Comparison of ENCODE assay signal across 8 cellular contexts in the genomic region with DNA sequence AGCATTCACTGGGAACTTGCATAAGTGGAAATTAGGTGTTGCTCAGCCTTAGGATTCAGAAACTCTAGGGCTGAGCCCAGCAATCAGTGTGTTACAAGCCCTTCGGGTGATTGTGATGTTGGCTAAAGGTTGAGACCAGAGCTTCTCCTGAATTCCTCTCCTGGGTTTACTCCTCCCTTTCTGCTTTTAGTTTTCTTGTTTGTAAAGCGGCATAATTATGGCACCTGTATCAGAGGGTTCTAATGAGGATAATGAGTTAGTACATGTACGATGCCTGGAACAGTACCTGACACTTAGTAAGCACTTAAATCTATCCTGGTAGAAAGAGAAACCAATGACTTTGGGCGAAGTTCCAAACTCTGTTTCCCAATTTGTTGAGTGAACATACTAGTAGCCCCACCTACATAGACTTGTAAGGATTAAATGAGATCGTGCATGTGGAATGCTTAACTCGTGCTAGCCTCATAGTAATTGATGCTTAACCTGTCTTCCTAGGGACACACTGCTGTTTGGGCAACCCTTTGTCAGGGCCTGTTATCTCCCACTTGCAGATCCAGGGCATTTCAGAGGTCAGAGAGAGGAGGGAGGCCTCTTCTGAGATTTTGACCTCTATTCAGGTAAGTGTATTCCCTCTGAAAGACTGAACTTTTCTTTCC. TPM values are rescaled to one million over a fixed set of nuclear protein-coding genes. Genes with fewer than 3 reads are reported as not detected.
DNase-seq lines count a peak whose midpoint lies in the region; ATAC-seq and TF ChIP-seq lines count a peak whose summit lies in the region.

No MANE protein-coding gene starts in this region.

- DNase-seq in NCI-H748 (lab: John Stamatoyannopoulos, UW; ENCODE audit: unreplicated experiment), result peak; percentile 33
- DNase-seq in NCI-H748 treated with DMSO at 0.1 percent for 48 hours (lab: John Stamatoyannopoulos, UW), result no peak
- DNase-seq in T-cell, result no peak
- peak; percentile 25 to 56 for DNase-seq in fibroblast of lung (ENCODE audit: low read depth in 2 of 2)
- DNase-seq in spleen, result no peak
- DNase-seq in omental fat pad (ENCODE audit: low spot score), result no peak

- H3K4me3 ChIP-seq in fibroblast of lung (replicated peaks in 1 of 4; ENCODE audit: control extremely low read depth in 1 of 4, insufficient read depth in 1 of 4, low read depth in 3 of 4, low read length in 4 of 4) (peak overlapping the region in 1 of 4 experiments; percentile 67), spleen (peak overlapping the region in 2 of 8 donors; percentile 78 to 85)

- no peaks in the 10 kb centered on the region for H3K27me3 ChIP-seq in fibroblast of lung (ENCODE audit: control insufficient read depth, insufficient read depth, low read length)
- no peaks in the 10 kb centered on the region for H3K27me3 ChIP-seq in spleen (replicated peaks in 1 of 7)

- H3K27ac Mint-ChIP-seq in T-cell, result peak overlapping the region; percentile 82

- peak overlapping the region; percentile 75 to 98 (median 81) for H3K4me3 Mint-ChIP-seq in T-cell

- WGBS in spleen, 5 donors, result 92 to 94% (median 93%) methylated on average over 6 of the region's 6 CpGs

- no peaks in the 10 kb centered on the region for H3K36me3 ChIP-seq in fibroblast of lung (ENCODE audit: control insufficient read depth, insufficient read depth, low read length)
- peaks cover 0 to 10% (median 0%) of the 10 kb centered on the region in 6 donors for H3K36me3 ChIP-seq in spleen

- H3K27me3 Mint-ChIP-seq in T-cell, result no peaks in the 10 kb centered on the region

- no peak for TF ChIP-seq CTCF in fibroblast of lung (conservative IDR thresholded peaks at IDR 0.05 in 1 of 2, IDR thresholded peaks at IDR 0.05 in 1 of 2; ENCODE audit: low read depth in 1 of 2, low read length in 2 of 2)
- TF ChIP-seq CTCF in spleen (IDR thresholded peaks at IDR 0.05 in 8 of 11, conservative IDR thresholded peaks at IDR 0.05 in 3 of 11), result no peak
- no peak for TF ChIP-seq CTCF in omental fat pad (IDR thresholded peaks at IDR 0.05)

- ATAC-seq in T-cell (replicated peaks in 1 of 4) (no peak), GM21526 (IDR thresholded peaks at IDR 0.05; ENCODE audit: low FRiP score, unreplicated experiment) (no peak), omental fat pad (ENCODE audit: low FRiP score) (no peak), GM21528 (IDR thresholded peaks at IDR 0.05; ENCODE audit: low FRiP score, unreplicated experiment) (no peak)

- H3K79me2 ChIP-seq in fibroblast of lung (ENCODE audit: control insufficient read depth, insufficient read depth, low read length), result peaks cover 29% of the 10 kb centered on the region

- H3K4me2 ChIP-seq in fibroblast of lung (ENCODE audit: extremely low read depth, insufficient read depth, low read length), result peak overlapping the region; percentile 23

- H3K27ac ChIP-seq in fibroblast of lung (ENCODE audit: insufficient read depth, low read length), result peak overlapping the region; percentile 56
- H3K27ac ChIP-seq in spleen, result peak overlapping the region; percentile 92 to 99 (median 96)

- H3K9me3 ChIP-seq in fibroblast of lung (ENCODE audit: control insufficient read depth, insufficient read depth, low read depth, low read length) (no peaks in the 10 kb centered on the region), spleen (no peaks in the 10 kb centered on the region)

- POLR2A ChIA-PET in T-cell (lab: Charles Lee), result interaction anchor here (0.8 to 2.2 kb wide), 6 partner anchors 11 to 50 kb away, joined by 3 to 47 read pairs (median 8); no protein-coding TSS in a partner anchor

- H3K36me3 Mint-ChIP-seq in T-cell, result peaks cover 23% of the 10 kb centered on the region

- CTCF ChIA-PET in T-cell (lab: Charles Lee), result interaction anchor here (0.7 to 2.1 kb wide), 2 partner anchors 27 to 49 kb away, joined by 4 to 9 read pairs; no protein-coding TSS in a partner anchor

- TF ChIP-seq POLR2A in spleen (IDR thresholded peaks at IDR 0.05), result no peak

- no peak overlapping the region for H3K9ac ChIP-seq in fibroblast of lung (ENCODE audit: insufficient read depth, low read length)

- H4K20me1 ChIP-seq in fibroblast of lung (ENCODE audit: control insufficient read depth, extremely low read depth, insufficient read depth, low read length), result no peaks in the 10 kb centered on the region

- H3K9me3 Mint-ChIP-seq in T-cell, result peaks cover 0 to 3% (median 0%) of the 10 kb centered on the region in 3 donors

- H2AFZ ChIP-seq in fibroblast of lung (ENCODE audit: low read length), result peak overlapping the region; percentile 25

- H3K4me1 Mint-ChIP-seq in T-cell, result peaks cover 27 to 41% (median 28%) of the 10 kb centered on the region in 3 donors

- H3K4me1 ChIP-seq in fibroblast of lung (ENCODE audit: control insufficient read depth, extremely low read depth, insufficient read depth, low read length) (peaks cover 2% of the 10 kb centered on the region), spleen (peaks cover 17 to 41% (median 27%) of the 10 kb centered on the region in 6 donors)

- intact Hi-C loops in spleen (cut with DNase I; ENCODE audit: low total_unique reads), result no loop called here

RNA-seq across cellular contexts. Expression of a gene that starts 0.9 kb away (rescaled TPM):
- total RNA-seq in T-cell (100 to 1,000 TPM; 176 to 286 (median 272) TPM), fibroblast of lung (55.2 and 89.0 TPM in 2 replicates), spleen (100 to 1,000 TPM; 101 to 153 (median 121) TPM), omental fat pad (100 to 1,000 TPM in 2 of 4 donors, 10 to 100 TPM in 2; 60.9 to 480 (median 251) TPM)
- polyA plus RNA-seq in fibroblast of lung (105 and 132 TPM in 2 replicates), spleen (100 to 1,000 TPM in 2 of 3 donors, 10 to 100 TPM in 1; 78.0 to 121 (median 106) TPM)
- polyA plus RNA-seq in fibroblast of lung (2012), result 103 and 125 TPM in 2 replicates
- polyA minus RNA-seq in fibroblast of lung (ENCODE audit: low replicate concordance), result 108 and 119 TPM in 2 replicates

Comparison
In these comparisons a context has a peak if more than half of its experiments do, and no peak if none do; other contexts are left out.
1. DNase-seq: peak in NCI-H748 (single experiment) and fibroblast of lung (2 of 2); none in NCI-H748 treated with DMSO at 0.1 percent for 48 hours (single experiment), T-cell (0 of 34), spleen (single experiment) and omental fat pad (single experiment).